Comparison of ENCODE assay signal across 10 cellular contexts in the genomic region with DNA sequence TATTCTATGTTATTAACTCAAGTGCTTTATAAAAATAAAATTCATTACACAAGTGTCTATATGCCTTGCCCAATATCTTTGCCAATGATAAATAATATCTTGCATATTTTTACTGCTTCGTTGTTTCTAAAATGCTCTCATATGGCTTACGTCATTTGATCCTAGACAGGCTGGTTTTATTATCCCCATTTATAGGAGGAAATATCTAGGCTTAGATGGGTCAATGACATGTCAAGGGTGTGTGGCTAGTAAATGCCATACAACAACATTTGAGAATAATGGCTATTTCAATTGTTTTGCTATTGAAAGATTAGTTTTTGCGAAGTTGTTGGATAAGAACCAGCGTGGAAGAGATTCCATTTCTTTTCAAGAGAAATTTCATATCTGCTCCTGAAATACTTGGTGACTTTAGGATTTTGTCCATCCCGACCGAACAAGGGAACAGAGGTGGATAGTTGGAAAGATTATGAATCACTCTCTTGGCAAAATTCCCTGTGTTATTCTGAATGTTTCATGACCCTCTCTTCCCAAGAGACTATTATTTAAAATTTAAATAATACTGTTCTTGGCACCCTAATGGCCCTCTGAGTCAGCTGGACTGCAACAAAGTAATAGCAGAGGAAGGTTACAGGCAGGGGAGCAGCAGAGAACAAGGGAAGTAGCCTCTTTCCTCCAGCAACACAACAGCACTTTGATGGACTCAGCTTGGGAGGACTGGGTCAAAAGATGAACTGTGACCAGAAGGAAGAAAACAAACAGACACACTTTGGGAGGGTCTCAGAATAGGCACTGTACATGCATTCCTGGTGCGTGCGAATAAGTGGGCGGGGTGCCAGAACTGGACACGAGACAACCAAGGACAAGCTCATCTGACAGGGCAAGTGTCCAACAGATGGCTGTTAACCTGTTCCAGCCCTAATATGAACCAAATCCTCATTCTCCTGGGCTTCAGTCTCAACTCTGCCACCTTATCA.
DNase-seq lines count a peak whose midpoint lies in the region; ATAC-seq, FAIRE-seq and TF ChIP-seq lines count a peak whose summit lies in the region.
"Had no signal": no experiment of that assay in that cellular context is flagged by ENCODE, and none has a peak within 500 bp of the region (broad histone marks: within the 10 kb centered on the region; RNA-seq: fewer than 3 reads in every experiment).

No MANE protein-coding gene starts in this region.

- TF ChIP-seq POLR2A in GM12891 (IDR thresholded peaks at IDR 0.05; ENCODE audit: low read depth, low read length), result no peak

- H3K27ac ChIP-seq in astrocyte (ENCODE audit: low read depth, low read length) (peak overlapping the region; percentile 81), right atrium auricular region (peak overlapping the region; percentile 52 to 70), skeletal muscle tissue (ENCODE audit: low read depth, low read length) (no peak overlapping the region)

- no peak overlapping the region for H3K4me3 Mint-ChIP-seq in astrocyte (ENCODE audit: unreplicated experiment)
- H3K4me3 Mint-ChIP-seq: nephron progenitor cell, T-cell had no signal

- no peaks in the 10 kb centered on the region for H3K36me3 ChIP-seq in astrocyte (ENCODE audit: insufficient read depth, low read length)
- no peaks in the 10 kb centered on the region for H3K36me3 ChIP-seq in right atrium auricular region
- no peaks in the 10 kb centered on the region for H3K36me3 ChIP-seq in skeletal muscle tissue (ENCODE audit: control insufficient read depth in 3 of 3, insufficient read depth in 3 of 3, low read length in 3 of 3)

- H3K9me3 ChIP-seq in astrocyte (ENCODE audit: insufficient read depth, low read depth, low read length) (no peaks in the 10 kb centered on the region), right atrium auricular region (no peaks in the 10 kb centered on the region), skeletal muscle tissue (ENCODE audit: control insufficient read depth in 3 of 3, low read length in 3 of 3) (no peaks in the 10 kb centered on the region)

- FAIRE-seq in astrocyte (lab: Jason Lieb, UNC), result peak; percentile 65
- no peak for FAIRE-seq in GM12891 (lab: Jason Lieb, UNC)

- H2AFZ ChIP-seq in astrocyte (ENCODE audit: low read depth, low read length), result peak overlapping the region; percentile 38

- peak overlapping the region; percentile 62 for H3K4me2 ChIP-seq in astrocyte (ENCODE audit: low read length)

- H3K4me1 ChIP-seq in astrocyte (ENCODE audit: insufficient read depth, low read length) (peaks cover 41% of the 10 kb centered on the region), right atrium auricular region (peaks cover 0 to 39% of the 10 kb centered on the region in 2 donors), skeletal muscle tissue (ENCODE audit: control insufficient read depth in 3 of 3, insufficient read depth in 3 of 3, low read length in 3 of 3) (peaks cover 14 to 25% (median 20%) of the 10 kb centered on the region in 3 donors)

- no peaks in the 10 kb centered on the region for H4K20me1 ChIP-seq in astrocyte (ENCODE audit: insufficient read depth, low read length)

- TF ChIP-seq CTCF in astrocyte (IDR thresholded peaks at IDR 0.05; ENCODE audit: insufficient read depth, low read depth, low read length) (no peak), right atrium auricular region (IDR thresholded peaks at IDR 0.05) (no peak)

- H3K27me3 ChIP-seq in astrocyte (ENCODE audit: insufficient read depth, low read length) (no peaks in the 10 kb centered on the region), right atrium auricular region (no peaks in the 10 kb centered on the region), skeletal muscle tissue (ENCODE audit: control insufficient read depth in 3 of 3, insufficient read depth in 3 of 3, low read length in 3 of 3) (no peaks in the 10 kb centered on the region)

- DNase-seq in HCEC 1CT (peak; percentile 93), astrocyte (ENCODE audit: low read depth) (peak; percentile 93), right atrium auricular region (ENCODE audit: low spot score) (peak; percentile 69), NCI-H2107 (lab: John Stamatoyannopoulos, UW) (no peak), GM12891 (ENCODE audit: insufficient read length, low spot score) (no peak)
- DNase-seq: nephron progenitor cell, T-cell had no signal

- H3K4me1 Mint-ChIP-seq in astrocyte (ENCODE audit: low read depth, unreplicated experiment), result peaks cover 31% of the 10 kb centered on the region
- H3K4me1 Mint-ChIP-seq: T-cell had no signal

- H3K9ac ChIP-seq in astrocyte (ENCODE audit: low read length) (peak overlapping the region; percentile 35), skeletal muscle tissue (ENCODE audit: low read depth in 1 of 3, low read length in 3 of 3) (no peak overlapping the region)

- H3K27me3 Mint-ChIP-seq in astrocyte (ENCODE audit: low read depth, unreplicated experiment), result no peaks in the 10 kb centered on the region

- ATAC-seq in HG03378 (IDR thresholded peaks at IDR 0.05; ENCODE audit: unreplicated experiment) (no peak), HG03139 (IDR thresholded peaks at IDR 0.05; ENCODE audit: unreplicated experiment) (no peak)
- ATAC-seq: T-cell had no signal

- H3K4me3 ChIP-seq in astrocyte (ENCODE audit: insufficient read depth, low read depth, low read length), result no peak overlapping the region
- H3K4me3 ChIP-seq in right atrium auricular region, result no peak overlapping the region
- peak overlapping the region in 2 of 3 donors; percentile 16 to 17 for H3K4me3 ChIP-seq in skeletal muscle tissue (ENCODE audit: low read length in 3 of 3)

- peaks cover 3% of the 10 kb centered on the region for H3K36me3 Mint-ChIP-seq in astrocyte (ENCODE audit: low read depth, unreplicated experiment)
- H3K36me3 Mint-ChIP-seq: T-cell had no signal

- H3K27ac Mint-ChIP-seq in astrocyte (ENCODE audit: unreplicated experiment), result no peak overlapping the region
- H3K27ac Mint-ChIP-seq: nephron progenitor cell, T-cell had no signal

- peaks cover 2% of the 10 kb centered on the region for H3K9me3 Mint-ChIP-seq in astrocyte (ENCODE audit: unreplicated experiment)
- H3K9me3 Mint-ChIP-seq: nephron progenitor cell, T-cell had no signal

- no peaks in the 10 kb centered on the region for H3K79me2 ChIP-seq in astrocyte (ENCODE audit: insufficient read depth, low read length)

TF ChIP-seq in GM12891, 5 proteins besides CTCF, POLR2A, EP300 and RAD21:
- no peak for TF ChIP-seq POU2F2 (IDR thresholded peaks at IDR 0.05; ENCODE audit: low read depth, low read length)
- TF ChIP-seq POLR2AphosphoS5 (IDR thresholded peaks at IDR 0.05; ENCODE audit: low read depth, low read length), result no peak
- TF ChIP-seq TAF1 (IDR thresholded peaks at IDR 0.05; ENCODE audit: low read depth, low read length), result no peak
- TF ChIP-seq PAX5 (IDR thresholded peaks at IDR 0.05; ENCODE audit: insufficient read depth, low read length, severe bottlenecking), result no peak
- no peak for TF ChIP-seq SPI1 (IDR thresholded peaks at IDR 0.05; ENCODE audit: low read depth, low read length)

Comparison
In these comparisons a context has a peak if more than half of its experiments do, and no peak if none do; other contexts are left out.
1. DNase-seq: peak in HCEC 1CT (single experiment), astrocyte (single experiment) and right atrium auricular region (single experiment); none in NCI-H2107 (single experiment) and GM12891 (single experiment).
2. H3K4me3 ChIP-seq: peak in skeletal muscle tissue (2 of 3); none in astrocyte (single experiment) and right atrium auricular region (0 of 2).